ENCODE assay signal across 8 cellular contexts in genomic region chrX:153722704-153723350, GRCh38. TPM values are rescaled to one million over a fixed set of nuclear protein-coding genes. Genes with fewer than 3 reads are reported as not detected.
DNase-seq lines count a peak whose midpoint lies in the region; ATAC-seq and TF ChIP-seq lines count a peak whose summit lies in the region.

No MANE protein-coding gene starts in this region.

- H3K4me1 Mint-ChIP-seq in activated naive CD4-positive, alpha-beta T cell treated with anti-CD3 and anti-CD28 coated beads, Interleukin-2, amount 10 ng/mL, durations not matched to agents 7 days and 5 days, result peaks cover 25% of the 10 kb centered on the region

- WGBS in tibial nerve, 2 donors, result 57 to 71% methylated on average over 9 to 12 of the region's 12 CpGs

- H3K27me3 ChIP-seq in tibial nerve, result no peaks in the 10 kb centered on the region

- H3K36me3 Mint-ChIP-seq in activated naive CD4-positive, alpha-beta T cell treated with anti-CD3 and anti-CD28 coated beads, Interleukin-2, amount 10 ng/mL, durations not matched to agents 7 days and 5 days, result peaks cover 22% of the 10 kb centered on the region

- H3K36me3 ChIP-seq in tibial nerve, result peaks cover 0 to 29% (median 0%) of the 10 kb centered on the region in 3 donors

- H3K4me3 Mint-ChIP-seq in activated naive CD4-positive, alpha-beta T cell treated with anti-CD3 and anti-CD28 coated beads, Interleukin-2, amount 10 ng/mL, durations not matched to agents 7 days and 5 days, result peak overlapping the region; percentile 86

- no peak for TF ChIP-seq EP300 in tibial nerve (IDR thresholded peaks at IDR 0.05)

- no peak for TF ChIP-seq POLR2A in tibial nerve (IDR thresholded peaks at IDR 0.05)

- no peaks in the 10 kb centered on the region for H3K9me3 ChIP-seq in tibial nerve

- no peak for ATAC-seq in HG02870 (IDR thresholded peaks at IDR 0.05; ENCODE audit: unreplicated experiment)

- peaks cover 0 to 45% (median 33%) of the 10 kb centered on the region in 4 donors for H3K4me1 ChIP-seq in tibial nerve

- CTCF ChIA-PET in activated naive CD4-positive, alpha-beta T cell treated with anti-CD3 and anti-CD28 coated beads, Interleukin-2, amount 10 ng/mL, durations not matched to agents 7 days and 5 days (lab: Charles Lee), result interaction anchor here (1.6 kb wide), 1 partner anchor 15 kb away, joined by 4 read pairs; no protein-coding TSS in a partner anchor

- TF ChIP-seq CTCF in tibial nerve (IDR thresholded peaks at IDR 0.05), result no peak

- peak overlapping the region; percentile 86 for H3K27ac Mint-ChIP-seq in activated naive CD4-positive, alpha-beta T cell treated with anti-CD3 and anti-CD28 coated beads, Interleukin-2, amount 10 ng/mL, durations not matched to agents 7 days and 5 days

- H3K4me3 ChIP-seq in tibial nerve, result peak overlapping the region; percentile 58 to 83 (median 70)

- H3K9me3 Mint-ChIP-seq in activated naive CD4-positive, alpha-beta T cell treated with anti-CD3 and anti-CD28 coated beads, Interleukin-2, amount 10 ng/mL, durations not matched to agents 7 days and 5 days, result no peaks in the 10 kb centered on the region

- H3K27ac ChIP-seq in tibial nerve, result peak overlapping the region in 2 of 4 donors; percentile 85 to 91

- DNase-seq in activated naive CD4-positive, alpha-beta T cell treated with Interleukin-2 at 50 U/mL for 16 hours, result peak; percentile 3
- DNase-seq in activated naive CD4-positive, alpha-beta T cell (lab: John Stamatoyannopoulos, UW), result no peak
- no peak for DNase-seq in activated naive CD4-positive, alpha-beta T cell treated with anti-CD3 and anti-CD28 coated beads, Interleukin-2, amount 10 ng/mL, durations not matched to agents 7 days and 5 days
- DNase-seq in iris pigment epithelial cell (ENCODE audit: low read depth) (peak; percentile 11), tibial nerve (ENCODE audit: low spot score in 2 of 2) (no peak), NCI-H446 (lab: John Stamatoyannopoulos, UW) (no peak)
- no peak for DNase-seq in activated effector memory CD4-positive, alpha-beta T cell treated with anti-CD3 and anti-CD28 coated beads, Interleukin-2, amount 50 U/mL, for 16 hours

- H3K27me3 Mint-ChIP-seq in activated naive CD4-positive, alpha-beta T cell treated with anti-CD3 and anti-CD28 coated beads, Interleukin-2, amount 10 ng/mL, durations not matched to agents 7 days and 5 days, result no peaks in the 10 kb centered on the region

RNA-seq across cellular contexts. Expression of gene BCAP31, which starts 1.4 kb away (rescaled TPM):
- total RNA-seq in tibial nerve, result 100 to 1,000 TPM in 3 of 4 donors, 10 to 100 TPM in 1; 99.0 to 126 (median 114) TPM

RNA-seq across cellular contexts. Expression of gene ABCD1, which starts 1.8 kb away (rescaled TPM):
- 10 to 100 TPM; 13.0 to 36.6 (median 15.0) TPM for total RNA-seq in tibial nerve

RNA-seq across cellular contexts. Expression of gene SLC6A8, which starts 35.1 kb away (rescaled TPM):
- 10 to 100 TPM; 14.4 to 26.7 (median 21.9) TPM for total RNA-seq in tibial nerve

RNA-seq across cellular contexts. Expression of gene PLXNB3, which starts 41.2 kb away (rescaled TPM):
- 10 to 100 TPM; 45.4 to 77.7 (median 50.3) TPM for total RNA-seq in tibial nerve

RNA-seq across cellular contexts. Expression of gene PNCK, which starts 49.2 kb away (rescaled TPM):
- total RNA-seq in tibial nerve, result 1 to 10 TPM in 2 of 4 donors, under 1 TPM in 1, not detected in 1; 0.63 to 4.5 (median 3.6) TPM

Comparison
In these comparisons a context has a peak if more than half of its experiments do, and no peak if none do; other contexts are left out.
1. DNase-seq: peak in activated naive CD4-positive, alpha-beta T cell treated with Interleukin-2 at 50 U/mL for 16 hours (single experiment) and iris pigment epithelial cell (single experiment); none in activated naive CD4-positive, alpha-beta T cell (0 of 4), activated naive CD4-positive, alpha-beta T cell treated with anti-CD3 and anti-CD28 coated beads, Interleukin-2, amount 10 ng/mL, durations not matched to agents 7 days and 5 days (single experiment), tibial nerve (0 of 2), activated effector memory CD4-positive, alpha-beta T cell treated with anti-CD3 and anti-CD28 coated beads, Interleukin-2, amount 50 U/mL, for 16 hours (single experiment) and NCI-H446 (0 of 2).